7 cellular contexts compared by ENCODE assay signal in the genomic region with DNA sequence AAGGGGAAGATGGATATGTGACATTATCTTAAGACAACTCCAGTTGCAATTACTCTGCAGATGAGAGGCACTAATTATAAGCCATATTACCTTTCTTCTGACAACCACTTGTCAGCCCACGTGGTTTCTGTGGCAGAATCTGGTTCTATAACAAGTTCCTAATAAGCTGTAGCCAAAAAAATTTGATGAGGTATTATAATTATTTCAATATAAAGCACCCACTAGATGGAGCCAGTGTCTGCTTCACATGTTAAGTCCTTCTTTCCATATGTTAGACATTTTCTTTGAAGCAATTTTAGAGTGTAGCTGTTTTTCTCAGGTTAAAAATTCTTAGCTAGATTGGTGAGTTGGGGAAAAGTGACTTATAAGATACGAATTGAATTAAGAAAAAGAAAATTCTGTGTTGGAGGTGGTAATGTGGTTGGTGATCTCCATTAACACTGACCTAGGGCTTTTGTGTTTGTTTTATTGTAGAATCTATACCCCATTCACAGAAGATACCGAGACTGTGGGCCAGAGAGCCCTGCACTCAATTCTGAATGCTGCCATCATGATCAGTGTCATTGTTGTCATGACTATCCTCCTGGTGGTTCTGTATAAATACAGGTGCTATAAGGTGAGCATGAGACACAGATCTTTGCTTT. TPM values are rescaled to one million over a fixed set of nuclear protein-coding genes. Genes with fewer than 3 reads are reported as not detected.
DNase-seq lines count a peak whose midpoint lies in the region; ATAC-seq and TF ChIP-seq lines count a peak whose summit lies in the region.

No MANE protein-coding gene starts in this region.

- no peak overlapping the region for H2BK5ac ChIP-seq in IMR-90 (ENCODE audit: low read depth, low read length, poor library complexity, severe bottlenecking)

- CTCF ChIA-PET in IMR-90 (lab: Yijun Ruan, JAX): interaction anchor here (0.5 to 1.3 kb wide), 8 partner anchors 10 to 308 kb away, joined by 3 to 4 read pairs (median 3); no protein-coding TSS in a partner anchor

- intact Hi-C loops in IMR-90 (cut with micrococcal nuclease): loop anchor here (1.0 to 10.0 kb wide), 3 partner anchors 109 to 462 kb away; no protein-coding TSS in a partner anchor

- 0 out of 2 replicates have a peak, but pooled peaks cover 5% of the 10 kb centered on the region for H3K9me1 ChIP-seq in IMR-90 (ENCODE audit: insufficient read depth, low read length)

- BruUV-seq in IMR-90 (replicated peaks; lab: Mats Ljungman, UMichigan): no TSS peak

- no peak overlapping the region for H3K14ac ChIP-seq in IMR-90 (replicated peaks; ENCODE audit: low read depth, low read length)

- H2BK15ac ChIP-seq in IMR-90 (ENCODE audit: low read depth, low read length): no peak overlapping the region

- H3K56ac ChIP-seq in IMR-90 (ENCODE audit: extremely low read depth, insufficient read depth, low read length): no peak overlapping the region

- H3K27me3 ChIP-seq in IMR-90 (ENCODE audit: control insufficient read depth, insufficient read depth, low read length) (no peaks in the 10 kb centered on the region), suprapubic skin (no peaks in the 10 kb centered on the region)

- H3K18ac ChIP-seq in IMR-90 (ENCODE audit: low read depth, low read length): no peak overlapping the region

- H2AK5ac ChIP-seq in IMR-90 (ENCODE audit: low read depth, low read length): no peak overlapping the region

- H4K5ac ChIP-seq in IMR-90 (ENCODE audit: low read depth, low read length): peak overlapping the region; percentile 31; the same call in 1 of the 2 replicates

- H3K9me3 ChIP-seq in IMR-90 (ENCODE audit: control insufficient read depth, insufficient read depth, low read length) (no peaks in the 10 kb centered on the region), suprapubic skin (no peaks in the 10 kb centered on the region)

- TF ChIP-seq CTCF in IMR-90 (conservative IDR thresholded peaks at IDR 0.05; ENCODE audit: low read depth, low read length): peak; percentile 69
- peak; percentile 32 to 45 for TF ChIP-seq CTCF in suprapubic skin (IDR thresholded peaks at IDR 0.05)

- H2BK20ac ChIP-seq in IMR-90 (ENCODE audit: low read depth, low read length): no peak overlapping the region

- DNase-seq in DMS53 treated with DMSO at 0.1 percent for 48 hours (lab: John Stamatoyannopoulos, UW; ENCODE audit: unreplicated experiment): peak; percentile 3
- DNase-seq in IMR-90: peak; percentile 65
- peak; percentile 59 for DNase-seq in SW480 (ENCODE audit: low spot score)
- DNase-seq in glomerular endothelial cell (ENCODE audit: extremely low read depth, low read depth, low spot score): peak; percentile 37
- no peak for DNase-seq in suprapubic skin (ENCODE audit: low spot score in 2 of 2)

- H3K23ac ChIP-seq in IMR-90 (ENCODE audit: low read depth, low read length): no peak overlapping the region

- dilution Hi-C loops in IMR-90 (cut with HindIII; ENCODE audit: low sequenced_read_pairs, unreplicated experiment): no loop called here

- no peak overlapping the region for H3K4ac ChIP-seq in IMR-90 (ENCODE audit: low read depth, low read length)

- no peak overlapping the region for H2AFZ ChIP-seq in IMR-90 (replicated peaks; ENCODE audit: low read length, poor library complexity)

- no peak overlapping the region for H2BK120ac ChIP-seq in IMR-90 (ENCODE audit: low read depth, low read length)

- no peak overlapping the region for H3K27ac ChIP-seq in IMR-90 (ENCODE audit: insufficient read depth, low read length)
- H3K27ac ChIP-seq in suprapubic skin: no peak overlapping the region

- POLR2A ChIA-PET in IMR-90 (lab: Charles Lee; ENCODE audit: unreplicated experiment): no interaction called here

- H4K91ac ChIP-seq in IMR-90 (ENCODE audit: insufficient read depth, low read depth, low read length): no peak overlapping the region

- H3K36me3 ChIP-seq in IMR-90 (ENCODE audit: control insufficient read depth, insufficient read depth, low read length) (peaks cover 38% of the 10 kb centered on the region), suprapubic skin (peaks cover 82% of the 10 kb centered on the region)

- H4K20me1 ChIP-seq in IMR-90 (ENCODE audit: insufficient read depth, low read length): no peaks in the 10 kb centered on the region

- no peak overlapping the region for H4K8ac ChIP-seq in IMR-90 (ENCODE audit: low read depth in 2 of 2, low read length in 2 of 2)

- H2AK9ac ChIP-seq in IMR-90 (replicated peaks; ENCODE audit: low read depth, low read length, poor library complexity): no peak overlapping the region

- peaks cover 0 to 8% of the 10 kb centered on the region in 2 experiments; a peak in 1 of 4 replicates for H3K79me1 ChIP-seq in IMR-90 (ENCODE audit: low read depth in 1 of 2, low read length in 2 of 2)

- no peak overlapping the region for H3K4me2 ChIP-seq in IMR-90 (ENCODE audit: low read depth, low read length)

- WGBS in IMR-90 (ENCODE audit: extremely low coverage in 2 of 2, insufficient read length in 1 of 2), 2 experiments: no CpG with 5 or more reads among the region's 3 CpGs
- WGBS in suprapubic skin: 48% methylated on average over 3 of the region's 3 CpGs

- ATAC-seq in IMR-90 (ENCODE audit: low read depth): peak; percentile 62
- no peak for ATAC-seq in HG02763 (IDR thresholded peaks at IDR 0.05; ENCODE audit: unreplicated experiment)
- ATAC-seq in HG02981 (IDR thresholded peaks at IDR 0.05; ENCODE audit: unreplicated experiment): no peak

- no peak overlapping the region for H3K9ac ChIP-seq in IMR-90 (ENCODE audit: low read depth, low read length)

- H3K4me3 ChIP-seq in IMR-90 (ENCODE audit: insufficient read depth, low read depth, low read length) (no peak overlapping the region), suprapubic skin (no peak overlapping the region)

- no peak for TF ChIP-seq POLR2A in IMR-90 (IDR thresholded peaks at IDR 0.05; ENCODE audit: low read depth, low read length)
- TF ChIP-seq POLR2A in suprapubic skin (IDR thresholded peaks at IDR 0.05): no peak

- peak; percentile 75 for TF ChIP-seq RAD21 in IMR-90 (IDR thresholded peaks at IDR 0.05; ENCODE audit: low read length)

- no peak for TF ChIP-seq EP300 in suprapubic skin (IDR thresholded peaks at IDR 0.05)

- in situ Hi-C loops in IMR-90 (cut with MboI; ENCODE audit: low sequenced_read_pairs): loop anchor here (5.0 kb wide), 1 partner anchor 294 kb away; no protein-coding TSS in a partner anchor

- H3K4me1 ChIP-seq in IMR-90 (ENCODE audit: control insufficient read depth, insufficient read depth, low read length) (0 out of 2 replicates have a peak, but pooled peaks cover 2% of the 10 kb centered on the region), suprapubic skin (no peaks in the 10 kb centered on the region)

TF ChIP-seq in IMR-90, 13 proteins besides CTCF, POLR2A, EP300 and RAD21:
- TF ChIP-seq CEBPB (IDR thresholded peaks at IDR 0.05; ENCODE audit: low read depth, low read length): no peak
- TF ChIP-seq SMC3 (IDR thresholded peaks at IDR 0.05; ENCODE audit: low read depth, low read length): peak; percentile 61

RNA-seq across cellular contexts. Expression of gene PSEN1, which starts 36.9 kb away (rescaled TPM):
- total RNA-seq in IMR-90 (2012; rRNA removed): 62.7 and 66.4 TPM in 2 replicates
- 11.7 and 14.8 TPM in 2 replicates for polyA plus RNA-seq in IMR-90 (2012; rRNA removed)
- 6.3 and 13.4 TPM in 2 replicates for polyA plus RNA-seq in IMR-90 (2012; cell fraction: cytosol; rRNA removed)
- polyA plus RNA-seq in IMR-90 (2012; cell fraction: nucleus; rRNA removed; ENCODE audit: low replicate concordance): 4.9 and 18.8 TPM in 2 replicates
- 43.0 and 51.5 TPM in 2 replicates for total RNA-seq in glomerular endothelial cell
- 10 to 100 TPM; 46.5 to 90.9 (median 62.0) TPM for total RNA-seq in suprapubic skin

Comparison
In these comparisons a context has a peak if more than half of its experiments do, and no peak if none do; other contexts are left out.
1. DNase-seq: peak in DMS53 treated with DMSO at 0.1 percent for 48 hours (single experiment), IMR-90 (single experiment), SW480 (single experiment) and glomerular endothelial cell (single experiment); none in suprapubic skin (0 of 2).